In the genomic region with DNA sequence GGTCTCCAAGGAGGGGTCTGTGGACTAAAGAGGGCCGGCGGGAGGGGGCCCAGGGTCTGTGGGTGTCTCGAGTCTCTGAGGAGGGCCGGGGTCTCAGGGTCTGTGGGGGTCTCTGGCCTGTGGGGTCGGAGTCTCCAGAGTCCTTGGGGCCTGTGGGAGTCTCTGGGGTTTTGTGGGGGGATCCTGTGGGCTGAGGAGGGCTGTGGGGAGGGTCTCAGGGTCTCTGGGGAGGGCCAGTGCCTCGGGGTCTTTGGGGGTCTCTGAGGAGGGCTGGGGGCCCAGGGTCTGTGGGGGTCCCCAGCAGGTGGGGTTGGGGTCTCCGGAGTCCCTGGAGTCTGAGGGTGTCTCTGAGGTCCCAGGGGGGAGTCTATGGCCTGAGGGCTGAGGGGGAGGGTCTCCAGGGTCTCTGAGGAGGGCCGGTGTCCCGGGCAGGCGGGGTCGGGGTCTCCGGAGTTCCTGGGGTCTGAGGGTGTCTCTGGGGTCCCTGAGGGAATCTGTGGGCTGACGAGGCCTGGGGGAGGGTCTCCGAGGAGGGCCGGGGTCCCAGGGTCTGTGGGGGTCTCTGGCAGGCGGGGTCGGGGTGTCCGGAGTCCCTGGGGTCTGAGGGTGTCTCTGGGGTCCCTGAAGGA, we compare ENCODE assay signal across 8 cellular contexts. TPM values are rescaled to one million over a fixed set of nuclear protein-coding genes. Genes with fewer than 3 reads are reported as not detected.
A peak's percentile ranks its signal among the peaks of the same experiment; 100 is the strongest.
DNase-seq lines count a peak whose midpoint lies in the region; ATAC-seq and TF ChIP-seq lines count a peak whose summit lies in the region.

No MANE protein-coding gene starts in this region.

- no peaks in the 10 kb centered on the region for H3K36me3 ChIP-seq in SK-N-SH (replicated peaks in 1 of 2; ENCODE audit: control insufficient read depth in 1 of 2, insufficient read depth in 2 of 2, low read length in 1 of 2)
- no peaks in the 10 kb centered on the region for H3K36me3 ChIP-seq in left lung
- no peaks in the 10 kb centered on the region for H3K36me3 ChIP-seq in suprapubic skin

- TF ChIP-seq POLR2A in suprapubic skin (IDR thresholded peaks at IDR 0.05) = no peak

- TF ChIP-seq EP300 in SK-N-SH (IDR thresholded peaks at IDR 0.05; ENCODE audit: borderline replicate concordance in 1 of 2, low read depth in 1 of 2, low read length in 1 of 2) = no peak
- no peak for TF ChIP-seq EP300 in suprapubic skin (IDR thresholded peaks at IDR 0.05)

- H3K27me3 ChIP-seq in SK-N-SH (ENCODE audit: insufficient read depth) = no peaks in the 10 kb centered on the region
- no peaks in the 10 kb centered on the region for H3K27me3 ChIP-seq in left lung
- H3K27me3 ChIP-seq in suprapubic skin = no peaks in the 10 kb centered on the region

- 33% methylated on average over 7 of the region's 18 CpGs for WGBS in SK-N-SH (ENCODE audit: low lambda C conversion rate)
- WGBS in suprapubic skin = 69% methylated on average over 8 of the region's 18 CpGs

- in situ Hi-C loops in astrocyte of the spinal cord (cut with HindIII; ENCODE audit: low sequenced_read_pairs) = no loop called here
- in situ Hi-C loops in GM13977 (cut with MboI; ENCODE audit: low pct_unique_long_range_greater_than_20kb, low sequenced_read_pairs, unreplicated experiment) = no loop called here

- H3K4me3 ChIP-seq in SK-N-SH (ENCODE audit: low read depth in 2 of 2, low read length in 1 of 2) = peak overlapping the region; percentile 71 to 74
- peak overlapping the region; percentile 76 for H3K4me3 ChIP-seq in astrocyte of the spinal cord (ENCODE audit: low read depth, low read length)
- peak overlapping the region; percentile 43 to 65 for H3K4me3 ChIP-seq in left lung
- peak overlapping the region; percentile 94 for H3K4me3 ChIP-seq in suprapubic skin

- no peak for TF ChIP-seq RAD21 in SK-N-SH (IDR thresholded peaks at IDR 0.05; ENCODE audit: low read length)

- TF ChIP-seq CTCF in SK-N-SH (IDR thresholded peaks at IDR 0.05) (no peak), astrocyte of the spinal cord (IDR thresholded peaks at IDR 0.05; ENCODE audit: low read depth, low read length) (no peak), left lung (IDR thresholded peaks at IDR 0.05) (no peak), suprapubic skin (IDR thresholded peaks at IDR 0.05) (no peak), GM13977 (IDR thresholded peaks at IDR 0.05; ENCODE audit: extremely low read depth, insufficient read depth, missing control alignments) (no peak)

- CTCF ChIA-PET in SK-N-SH (lab: Yijun Ruan, JAX) = no interaction called here

- H4K20me1 ChIP-seq in SK-N-SH (ENCODE audit: insufficient read depth) = peaks cover 8% of the 10 kb centered on the region

- intact Hi-C loops in left lung (cut with DNase I) = no loop called here

- no peaks in the 10 kb centered on the region for H3K9me2 ChIP-seq in SK-N-SH

- H3F3A ChIP-seq in SK-N-SH (replicated peaks; ENCODE audit: insufficient read depth) = peaks cover 14% of the 10 kb centered on the region

- H2AFZ ChIP-seq in SK-N-SH (ENCODE audit: low read depth) = peak overlapping the region; percentile 92

- POLR2A ChIA-PET in SK-N-SH (lab: Yijun Ruan, JAX) = no interaction called here

- peaks cover 41% of the 10 kb centered on the region for H3K79me2 ChIP-seq in SK-N-SH (ENCODE audit: insufficient read depth)

- H3K4me1 ChIP-seq in SK-N-SH (ENCODE audit: control insufficient read depth in 1 of 2, insufficient read depth in 2 of 2, low read depth in 1 of 2, low read length in 1 of 2) (peaks cover 0 to 16% of the 10 kb centered on the region in 2 experiments; a peak in 2 of 4 replicates), left lung (peaks cover 0 to 67% of the 10 kb centered on the region in 2 donors), suprapubic skin (peaks cover 52% of the 10 kb centered on the region)

- no peak for ATAC-seq in SK-N-SH treated with all-trans-retinoic acid at 6 μM for 48 hours
- ATAC-seq in left lung = no peak

- H3K9ac ChIP-seq in SK-N-SH = peak overlapping the region; percentile 95

- H3K9me3 ChIP-seq in SK-N-SH (no peaks in the 10 kb centered on the region), left lung (no peaks in the 10 kb centered on the region), suprapubic skin (no peaks in the 10 kb centered on the region)

- H3K27ac ChIP-seq in SK-N-SH (ENCODE audit: low read depth in 2 of 2, low read length in 1 of 2) = peak overlapping the region; percentile 64 to 81
- peak overlapping the region; percentile 81 to 89 for H3K27ac ChIP-seq in left lung
- H3K27ac ChIP-seq in suprapubic skin = peak overlapping the region; percentile 97

- peak overlapping the region; percentile 93 for H3K4me2 ChIP-seq in SK-N-SH

- DNase-seq in SK-N-SH = no peak
- no peak for DNase-seq in astrocyte of the spinal cord (ENCODE audit: low read depth, low spot score)
- no peak for DNase-seq in left lung
- DNase-seq in suprapubic skin (ENCODE audit: low spot score in 2 of 2) = no peak
- no peak for DNase-seq in RKO (ENCODE audit: low spot score)
- no peak for DNase-seq in A172 (ENCODE audit: low spot score)
- no peak for DNase-seq in GM13977 (ENCODE audit: low spot score)

TF ChIP-seq in SK-N-SH, 30 proteins besides CTCF, POLR2A, EP300 and RAD21 (continues in another document):
- TF ChIP-seq ELF1 (IDR thresholded peaks at IDR 0.05) (no peak), CHD2 (IDR thresholded peaks at IDR 0.05; ENCODE audit: low read length, partially characterized antibody) (no peak), TAF1 (IDR thresholded peaks at IDR 0.05; ENCODE audit: borderline replicate concordance, low read depth, low read length) (no peak), YY1 (IDR thresholded peaks at IDR 0.05; ENCODE audit: low read depth) (no peak), FOXJ3 (CRISPR knock-in tag; IDR thresholded peaks at IDR 0.05) (no peak), SMC3 (IDR thresholded peaks at IDR 0.05; ENCODE audit: low read depth, low read length) (no peak), RCOR1 (IDR thresholded peaks at IDR 0.05; ENCODE audit: low read length) (no peak)
- TF ChIP-seq, protein P1, sequence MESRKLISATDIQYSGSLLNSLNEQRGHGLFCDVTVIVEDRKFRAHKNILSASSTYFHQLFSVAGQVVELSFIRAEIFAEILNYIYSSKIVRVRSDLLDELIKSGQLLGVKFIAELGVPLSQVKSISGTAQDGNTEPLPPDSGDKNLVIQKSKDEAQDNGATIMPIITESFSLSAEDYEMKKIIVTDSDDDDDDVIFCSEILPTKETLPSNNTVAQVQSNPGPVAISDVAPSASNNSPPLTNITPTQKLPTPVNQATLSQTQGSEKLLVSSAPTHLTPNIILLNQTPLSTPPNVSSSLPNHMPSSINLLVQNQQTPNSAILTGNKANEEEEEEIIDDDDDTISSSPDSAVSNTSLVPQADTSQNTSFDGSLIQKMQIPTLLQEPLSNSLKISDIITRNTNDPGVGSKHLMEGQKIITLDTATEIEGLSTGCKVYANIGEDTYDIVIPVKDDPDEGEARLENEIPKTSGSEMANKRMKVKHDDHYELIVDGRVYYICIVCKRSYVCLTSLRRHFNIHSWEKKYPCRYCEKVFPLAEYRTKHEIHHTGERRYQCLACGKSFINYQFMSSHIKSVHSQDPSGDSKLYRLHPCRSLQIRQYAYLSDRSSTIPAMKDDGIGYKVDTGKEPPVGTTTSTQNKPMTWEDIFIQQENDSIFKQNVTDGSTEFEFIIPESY (IDR thresholded peaks at IDR 0.05; ENCODE audit: borderline replicate concordance, low read depth) = no peak

TF ChIP-seq in SK-N-SH treated with all-trans-retinoic acid at 6 μM for 48 hours, 23 proteins besides CTCF, POLR2A, EP300 and RAD21 (continues in another document):
- TF ChIP-seq SNAI2 (CRISPR knock-in tag; IDR thresholded peaks at IDR 0.05) (no peak), TCF4 (CRISPR knock-in tag; IDR thresholded peaks at IDR 0.05; ENCODE audit: borderline replicate concordance) (no peak)
- TF ChIP-seq, protein P2, sequence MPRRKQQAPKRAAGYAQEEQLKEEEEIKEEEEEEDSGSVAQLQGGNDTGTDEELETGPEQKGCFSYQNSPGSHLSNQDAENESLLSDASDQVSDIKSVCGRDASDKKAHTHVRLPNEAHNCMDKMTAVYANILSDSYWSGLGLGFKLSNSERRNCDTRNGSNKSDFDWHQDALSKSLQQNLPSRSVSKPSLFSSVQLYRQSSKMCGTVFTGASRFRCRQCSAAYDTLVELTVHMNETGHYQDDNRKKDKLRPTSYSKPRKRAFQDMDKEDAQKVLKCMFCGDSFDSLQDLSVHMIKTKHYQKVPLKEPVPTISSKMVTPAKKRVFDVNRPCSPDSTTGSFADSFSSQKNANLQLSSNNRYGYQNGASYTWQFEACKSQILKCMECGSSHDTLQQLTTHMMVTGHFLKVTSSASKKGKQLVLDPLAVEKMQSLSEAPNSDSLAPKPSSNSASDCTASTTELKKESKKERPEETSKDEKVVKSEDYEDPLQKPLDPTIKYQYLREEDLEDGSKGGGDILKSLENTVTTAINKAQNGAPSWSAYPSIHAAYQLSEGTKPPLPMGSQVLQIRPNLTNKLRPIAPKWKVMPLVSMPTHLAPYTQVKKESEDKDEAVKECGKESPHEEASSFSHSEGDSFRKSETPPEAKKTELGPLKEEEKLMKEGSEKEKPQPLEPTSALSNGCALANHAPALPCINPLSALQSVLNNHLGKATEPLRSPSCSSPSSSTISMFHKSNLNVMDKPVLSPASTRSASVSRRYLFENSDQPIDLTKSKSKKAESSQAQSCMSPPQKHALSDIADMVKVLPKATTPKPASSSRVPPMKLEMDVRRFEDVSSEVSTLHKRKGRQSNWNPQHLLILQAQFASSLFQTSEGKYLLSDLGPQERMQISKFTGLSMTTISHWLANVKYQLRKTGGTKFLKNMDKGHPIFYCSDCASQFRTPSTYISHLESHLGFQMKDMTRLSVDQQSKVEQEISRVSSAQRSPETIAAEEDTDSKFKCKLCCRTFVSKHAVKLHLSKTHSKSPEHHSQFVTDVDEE (CRISPR knock-in tag; IDR thresholded peaks at IDR 0.05) = no peak

RNA-seq across cellular contexts. Expression of a gene that starts 0.6 kb away (rescaled TPM):
- 37.0 and 38.9 TPM in 2 replicates for polyA plus RNA-seq in SK-N-SH (2012; rRNA removed)
- polyA plus RNA-seq in SK-N-SH (2012; cell fraction: cytosol; rRNA removed) = 13.2 and 22.5 TPM in 2 replicates
- polyA plus RNA-seq in SK-N-SH (2012; cell fraction: nucleus; rRNA removed) = 94.8 and 96.6 TPM in 2 replicates
- total RNA-seq in left lung (10 to 100 TPM; 72.9 to 86.8 TPM), suprapubic skin (10 to 100 TPM; 51.3 to 61.6 (median 55.2) TPM)
- total RNA-seq in A172 (2014; rRNA removed; shearing (Covaris generic)) = 18.4 and 22.2 TPM in 2 replicates

RNA-seq across cellular contexts. Expression of a gene that starts 52.5 kb away (rescaled TPM):
- 1.2 and 1.4 TPM in 2 replicates for polyA plus RNA-seq in SK-N-SH (2012; rRNA removed)
- 0.31 and 0.38 TPM in 2 replicates for polyA plus RNA-seq in SK-N-SH (2012; cell fraction: cytosol; rRNA removed)
- polyA plus RNA-seq in SK-N-SH (2012; cell fraction: nucleus; rRNA removed) = 6.3 and 6.5 TPM in 2 replicates
- total RNA-seq in left lung (1 to 10 TPM; 1.4 to 2.6 TPM), suprapubic skin (1 to 10 TPM; 1.3 to 4.3 (median 2.4) TPM)
- 1.1 TPM in 1 of 2 replicates, not detected in the other for total RNA-seq in A172 (2014; rRNA removed; shearing (Covaris generic))

RNA-seq across cellular contexts. Expression of a gene that starts 58.8 kb away (rescaled TPM):
- not detected in 2 replicates for polyA plus RNA-seq in SK-N-SH (2012; rRNA removed)
- polyA plus RNA-seq in SK-N-SH (2012; cell fraction: cytosol; rRNA removed) = not detected in 2 replicates
- not detected in 2 replicates for polyA plus RNA-seq in SK-N-SH (2012; cell fraction: nucleus; rRNA removed)
- total RNA-seq in left lung = not detected
- not detected for total RNA-seq in suprapubic skin
- not detected in 2 replicates for total RNA-seq in A172 (2014; rRNA removed; shearing (Covaris generic))
